18 cellular contexts compared by ENCODE assay signal in genomic region chr9:88574993-88575392, GRCh38. TPM values are rescaled to one million over a fixed set of nuclear protein-coding genes. Genes with fewer than 3 reads are reported as not detected.
DNase-seq lines count a peak whose midpoint lies in the region; ATAC-seq and TF ChIP-seq lines count a peak whose summit lies in the region.
"Had no signal": no experiment of that assay in that cellular context is flagged by ENCODE, and none has a peak within 500 bp of the region (broad histone marks: within the 10 kb centered on the region; RNA-seq: fewer than 3 reads in every experiment).

No MANE protein-coding gene starts in this region.

- no peak for TF ChIP-seq EP300 in Ishikawa (IDR thresholded peaks at IDR 0.05; ENCODE audit: borderline replicate concordance)

- no peak overlapping the region for H3K4me3 ChIP-seq in coronary artery
- H3K4me3 ChIP-seq: neural progenitor cell, skin epidermis, transverse colon had no signal

- H3K9me3 Mint-ChIP-seq in nephron progenitor cell = no peaks in the 10 kb centered on the region
- H3K9me3 Mint-ChIP-seq: activated naive CD4-positive, alpha-beta T cell treated with anti-CD3 and anti-CD28 coated beads, Interleukin-2, amount 10 ng/mL, durations not matched to agents 7 days and 5 days; IgD-negative memory B cell; neural progenitor cell; stimulated activated memory B cell treated with anti-CD40 and anti-IgM and Interleukin-4, amounts not matched to agents 10 μg/mL and 1 μg/mL and 100 μg/mL, for 72 hours; T-helper 2 cell treated with Interferon-gamma antibody and Interleukin-4, amounts not matched to agents 5 μg/mL and 100 μg/mL, for 36 hours had no signal

- no peak for TF ChIP-seq CTCF in coronary artery (IDR thresholded peaks at IDR 0.05)
- TF ChIP-seq CTCF in nephron progenitor cell (IDR thresholded peaks at IDR 0.05) = no peak
- TF ChIP-seq CTCF in GM10266 (IDR thresholded peaks at IDR 0.05; ENCODE audit: control insufficient read depth, insufficient read depth, low read depth, missing control alignments) = no peak

- ATAC-seq in HG02571 (IDR thresholded peaks at IDR 0.05; ENCODE audit: unreplicated experiment) (no peak), GM19397 (IDR thresholded peaks at IDR 0.05; ENCODE audit: unreplicated experiment) (no peak)
- ATAC-seq: stimulated activated memory B cell treated with anti-CD40 and anti-IgM and Interleukin-4, amounts not matched to agents 10 μg/mL and 1 μg/mL and 100 μg/mL, for 72 hours had no signal

- H3K27ac ChIP-seq in coronary artery = no peak overlapping the region
- H3K27ac ChIP-seq: neural progenitor cell, skin epidermis, transverse colon had no signal

- H3K4me1 Mint-ChIP-seq in nephron progenitor cell = peaks cover 17% of the 10 kb centered on the region

- H3K27me3 Mint-ChIP-seq in nephron progenitor cell (ENCODE audit: low read depth, poor library complexity) = peaks cover 22% of the 10 kb centered on the region

- TF ChIP-seq RAD21 in Ishikawa (IDR thresholded peaks at IDR 0.05; ENCODE audit: low read depth) = no peak

- no peak overlapping the region for H3K27ac Mint-ChIP-seq in nephron progenitor cell
- H3K27ac Mint-ChIP-seq: activated naive CD4-positive, alpha-beta T cell treated with anti-CD3 and anti-CD28 coated beads, Interleukin-2, amount 10 ng/mL, durations not matched to agents 7 days and 5 days; IgD-negative memory B cell; neural progenitor cell; stimulated activated memory B cell treated with anti-CD40 and anti-IgM and Interleukin-4, amounts not matched to agents 10 μg/mL and 1 μg/mL and 100 μg/mL, for 72 hours; T-helper 2 cell treated with Interferon-gamma antibody and Interleukin-4, amounts not matched to agents 5 μg/mL and 100 μg/mL, for 36 hours had no signal

- no peaks in the 10 kb centered on the region for H3K36me3 Mint-ChIP-seq in nephron progenitor cell (ENCODE audit: low read depth)
- H3K36me3 Mint-ChIP-seq: activated naive CD4-positive, alpha-beta T cell treated with anti-CD3 and anti-CD28 coated beads, Interleukin-2, amount 10 ng/mL, durations not matched to agents 7 days and 5 days; neural progenitor cell; stimulated activated memory B cell treated with anti-CD40 and anti-IgM and Interleukin-4, amounts not matched to agents 10 μg/mL and 1 μg/mL and 100 μg/mL, for 72 hours had no signal

- DNase-seq in AG08395 (ENCODE audit: low spot score) (peak; percentile 55), coronary artery (ENCODE audit: low spot score) (peak; percentile 22), myocyte (ENCODE audit: low read depth) (peak; percentile 77), nephron progenitor cell (no peak), GM10266 (ENCODE audit: extremely low spot score) (no peak)
- DNase-seq: activated CD4-positive, alpha-beta T cell treated with anti-CD3 and anti-CD28 coated beads for 4 hours; activated naive CD4-positive, alpha-beta T cell treated with anti-CD3 and anti-CD28 coated beads, Interleukin-2, amount 10 ng/mL, durations not matched to agents 7 days and 5 days; Caco-2; NCI-H146; transverse colon had no signal

- no peak overlapping the region for H3K4me3 Mint-ChIP-seq in nephron progenitor cell
- H3K4me3 Mint-ChIP-seq: activated naive CD4-positive, alpha-beta T cell treated with anti-CD3 and anti-CD28 coated beads, Interleukin-2, amount 10 ng/mL, durations not matched to agents 7 days and 5 days; IgD-negative memory B cell; neural progenitor cell; stimulated activated memory B cell treated with anti-CD40 and anti-IgM and Interleukin-4, amounts not matched to agents 10 μg/mL and 1 μg/mL and 100 μg/mL, for 72 hours; T-helper 2 cell treated with Interferon-gamma antibody and Interleukin-4, amounts not matched to agents 5 μg/mL and 100 μg/mL, for 36 hours had no signal

TF ChIP-seq in Ishikawa, 13 proteins besides CTCF, POLR2A, EP300 and RAD21:
- TF ChIP-seq NFIC (IDR thresholded peaks at IDR 0.05) (no peak), YY1 (IDR thresholded peaks at IDR 0.05; ENCODE audit: low read depth) (no peak), CEBPB (IDR thresholded peaks at IDR 0.05) (no peak)
- TF ChIP-seq, protein P1, sequence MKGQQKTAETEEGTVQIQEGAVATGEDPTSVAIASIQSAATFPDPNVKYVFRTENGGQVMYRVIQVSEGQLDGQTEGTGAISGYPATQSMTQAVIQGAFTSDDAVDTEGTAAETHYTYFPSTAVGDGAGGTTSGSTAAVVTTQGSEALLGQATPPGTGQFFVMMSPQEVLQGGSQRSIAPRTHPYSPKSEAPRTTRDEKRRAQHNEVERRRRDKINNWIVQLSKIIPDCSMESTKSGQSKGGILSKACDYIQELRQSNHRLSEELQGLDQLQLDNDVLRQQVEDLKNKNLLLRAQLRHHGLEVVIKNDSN (IDR thresholded peaks at IDR 0.05) = peak; percentile 13; the same call in 1 of the 2 replicates

RNA-seq across cellular contexts. Expression of gene NXNL2, which starts 40.0 kb away (rescaled TPM):
- 0.27 and 2.4 TPM in 2 replicates for total RNA-seq in myocyte
- 2.1 TPM for polyA plus RNA-seq in myocyte (2012)
- total RNA-seq: transverse colon had no signal
- polyA plus RNA-seq: IgD-negative memory B cell had no signal

Comparison
In these comparisons a context has a peak if more than half of its experiments do, and no peak if none do; other contexts are left out.
1. DNase-seq: peak in AG08395 (single experiment), coronary artery (single experiment) and myocyte (single experiment); none in nephron progenitor cell (single experiment) and GM10266 (single experiment).